ENCODE assay signal across 8 cellular contexts in the genomic region with DNA sequence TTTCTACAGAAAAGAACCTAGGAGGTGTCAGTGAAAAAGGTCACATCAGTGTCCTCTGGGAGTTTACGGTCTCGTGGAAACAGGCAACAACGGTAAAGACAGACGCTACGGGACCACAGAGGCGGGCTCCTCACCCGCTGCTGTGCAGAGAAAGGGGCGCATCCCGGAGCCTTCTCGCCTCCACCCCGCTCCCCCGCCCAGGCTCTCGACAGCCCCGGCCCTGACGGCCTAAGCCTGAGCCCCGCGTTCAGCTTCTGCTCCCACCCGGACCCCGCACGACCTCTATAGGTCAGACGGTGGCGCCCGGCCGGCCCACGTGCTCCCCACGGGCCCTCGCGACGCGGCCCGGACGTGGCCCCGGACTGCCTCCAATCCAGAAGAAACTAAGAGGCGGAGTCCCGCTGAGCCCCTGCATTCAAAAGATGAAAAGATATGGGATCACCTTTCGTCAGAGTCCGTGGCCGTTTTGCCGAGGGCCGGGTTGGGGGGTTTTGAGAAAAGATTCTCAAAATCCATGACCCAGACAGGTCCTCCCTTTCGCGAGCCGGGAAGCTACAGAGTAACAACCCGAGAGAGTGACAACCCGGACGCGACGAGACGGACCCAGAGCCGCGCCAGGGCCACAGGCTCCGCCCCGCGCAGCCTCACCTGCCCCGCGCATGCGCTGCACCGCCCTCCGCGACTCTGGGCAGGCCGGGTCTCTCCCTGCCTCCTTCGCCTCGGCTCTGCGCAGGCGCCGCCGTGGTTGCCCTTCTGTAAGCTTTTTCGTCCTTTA.
A peak's percentile ranks its signal among the peaks of the same experiment; 100 is the strongest.
DNase-seq lines count a peak whose midpoint lies in the region; ATAC-seq and TF ChIP-seq lines count a peak whose summit lies in the region.

A gene (minus strand): TSS at position 577 of the 775 bp plus-strand sequence. CDS start 61 bp downstream, at position 516.

- no peaks in the 10 kb centered on the region for H3K27me3 ChIP-seq in BLaER1 treated with 17β-estradiol and CSF1 and Interleukin-3, amounts not matched to agents 10 nM and 100 nM

- peak; percentile 81 for ATAC-seq in HG03457 (IDR thresholded peaks at IDR 0.05; ENCODE audit: unreplicated experiment)

- H3K9ac ChIP-seq in BLaER1 treated with 17β-estradiol and CSF1 and Interleukin-3, amounts not matched to agents 10 nM and 100 nM = peak within 1 kb of the TSS; percentile 78 to 88 (median 86)

- H3K4me3 ChIP-seq in BLaER1 treated with 17β-estradiol and CSF1 and Interleukin-3, amounts not matched to agents 10 nM and 100 nM = peak within 1 kb of the TSS; percentile 66 to 79 (median 72)
- peak within 1 kb of the TSS; percentile 75 for H3K4me3 ChIP-seq in choroid plexus epithelial cell (ENCODE audit: low read depth, low read length)

- peak; percentile 84 for DNase-seq in GM19240 (ENCODE audit: insufficient read length, low spot score)
- peak; percentile 41 for DNase-seq in NCI-H524 treated with DMSO at 0.1 percent for 48 hours (lab: John Stamatoyannopoulos, UW)
- peak; percentile 95 to 96 for DNase-seq in activated CD4-positive, alpha-beta T cell treated with anti-CD3 and anti-CD28 coated beads for 4 hours
- peak; percentile 88 for DNase-seq in choroid plexus epithelial cell (ENCODE audit: low read depth)
- peak; percentile 93 for DNase-seq in kidney tubule cell (ENCODE audit: low spot score)
- DNase-seq in stimulated activated CD4-positive, alpha-beta T cell treated with anti-CD3 and anti-CD28 coated beads, Interleukin-1b, Interleukin-23, amount 100 ng/mL, for 24 hours (ENCODE audit: low read depth in 4 of 4, low spot score in 1 of 4) = peak; percentile 86 to 95 (median 90)

- H3K4me1 ChIP-seq in BLaER1 treated with 17β-estradiol and CSF1 and Interleukin-3, amounts not matched to agents 10 nM and 100 nM = peaks cover 31 to 62% (median 46%) of the 10 kb centered on the region in 10 experiments

- H3K36me3 ChIP-seq in BLaER1 treated with 17β-estradiol and CSF1 and Interleukin-3, amounts not matched to agents 10 nM and 100 nM = peaks cover under 1 to 22% (median 16%) of the 10 kb centered on the region in 11 experiments; a peak in 21 of 22 replicates

- no peak for TF ChIP-seq CTCF in choroid plexus epithelial cell (conservative IDR thresholded peaks at IDR 0.05; ENCODE audit: low read depth, low read length)

- H3K9me3 ChIP-seq in BLaER1 treated with 17β-estradiol and CSF1 and Interleukin-3, amounts not matched to agents 10 nM and 100 nM (replicated peaks in 1 of 11) = peaks cover 0 to 7% (median 0%) of the 10 kb centered on the region in 11 experiments; a peak in 7 of 22 replicates

- H4K20me1 ChIP-seq in BLaER1 treated with 17β-estradiol and CSF1 and Interleukin-3, amounts not matched to agents 10 nM and 100 nM = peaks cover 0 to 14% (median 0%) of the 10 kb centered on the region in 11 experiments; a peak in 4 of 22 replicates

- H3K4me2 ChIP-seq in BLaER1 treated with 17β-estradiol and CSF1 and Interleukin-3, amounts not matched to agents 10 nM and 100 nM = peak within 1 kb of the TSS; percentile 69 to 95 (median 90)

- H3K27ac ChIP-seq in BLaER1 treated with 17β-estradiol and CSF1 and Interleukin-3, amounts not matched to agents 10 nM and 100 nM = peak within 1 kb of the TSS; percentile 60 to 88 (median 85)

Comparison
In these comparisons a context has a peak if more than half of its experiments do, and no peak if none do; other contexts are left out.
1. Peak in every context shown above with its lines: DNase-seq, ATAC-seq, H3K4me3 ChIP-seq and H3K27ac ChIP-seq.
2. DNase-seq: peak in every context shown above with its lines; median percentile 96 in activated CD4-positive, alpha-beta T cell treated with anti-CD3 and anti-CD28 coated beads for 4 hours; 93 in kidney tubule cell; 90 in stimulated activated CD4-positive, alpha-beta T cell treated with anti-CD3 and anti-CD28 coated beads, Interleukin-1b, Interleukin-23, amount 100 ng/mL, for 24 hours; 88 in choroid plexus epithelial cell; 84 in GM19240; 41 in NCI-H524 treated with DMSO at 0.1 percent for 48 hours.